ENCODE assay signal across 8 cellular contexts in genomic region chr18:51030537-51031258, GRCh38. TPM values are rescaled to one million over a fixed set of nuclear protein-coding genes. Genes with fewer than 3 reads are reported as not detected.
DNase-seq lines count a peak whose midpoint lies in the region; ATAC-seq and TF ChIP-seq lines count a peak whose summit lies in the region.

No MANE protein-coding gene starts in this region.

- TF ChIP-seq EP300 in gastroesophageal sphincter (IDR thresholded peaks at IDR 0.05): no peak

- peak in 1 of 2 donors; percentile 13 for TF ChIP-seq POLR2A in gastroesophageal sphincter (IDR thresholded peaks at IDR 0.05)

- intact Hi-C loops in PC-3 (cut with micrococcal nuclease): loop anchor here (1.0 to 10.0 kb wide), 3 partner anchors 63 to 206 kb away; partner anchors contain the start of genes ME2 and MRO

- H3K36me3 ChIP-seq in PC-3 (ENCODE audit: low read depth, low read length) (no peaks in the 10 kb centered on the region), gastroesophageal sphincter (peaks cover 0 to 14% of the 10 kb centered on the region in 2 donors), neutrophil (peaks cover 4% of the 10 kb centered on the region)

- no peaks in the 10 kb centered on the region for H3K9me2 ChIP-seq in PC-3 (replicated peaks; ENCODE audit: low read length)

- H3K4me3 ChIP-seq in PC-3 (ENCODE audit: low read length) (peak overlapping the region; percentile 80), gastroesophageal sphincter (peak overlapping the region; percentile 48 to 94), neutrophil (ENCODE audit: low read depth in 1 of 2, low read length in 1 of 2) (peak overlapping the region; percentile 76 to 78)

- no peaks in the 10 kb centered on the region for H3F3A ChIP-seq in PC-3 (ENCODE audit: low read length, unreplicated experiment)

- BruUV-seq in PC-3 (replicated peaks; lab: Mats Ljungman, UMichigan): no TSS peak

- TF ChIP-seq CTCF in PC-3 (conservative IDR thresholded peaks at IDR 0.05; ENCODE audit: low read depth, low read length) (no peak), gastroesophageal sphincter (IDR thresholded peaks at IDR 0.05) (no peak), neutrophil (IDR thresholded peaks at IDR 0.05) (peak; percentile 16)

- peak overlapping the region; percentile 78 for H3K9ac ChIP-seq in PC-3 (ENCODE audit: low read length)

- H3K4me2 ChIP-seq in PC-3 (ENCODE audit: low read length): peak overlapping the region; percentile 87

- peaks cover 59% of the 10 kb centered on the region for H3K79me2 ChIP-seq in PC-3 (ENCODE audit: low read length)

- 0 out of 2 replicates have a peak overlapping the region, but pooled peaks have one; percentile 13 for H3K27ac ChIP-seq in PC-3 (ENCODE audit: low read length)
- peak overlapping the region; percentile 75 to 99 (median 98) for H3K27ac ChIP-seq in gastroesophageal sphincter
- peak overlapping the region; percentile 99 for H3K27ac ChIP-seq in neutrophil
- H3K27ac ChIP-seq in substantia nigra (ENCODE audit: low read depth, low read length, poor library complexity, severe bottlenecking): peak overlapping the region; percentile 86

- CTCF ChIA-PET in PC-3 (lab: Charles Lee): no interaction called here

- H3K9me3 ChIP-seq in PC-3 (ENCODE audit: low read length) (no peaks in the 10 kb centered on the region), gastroesophageal sphincter (no peaks in the 10 kb centered on the region), neutrophil (no peaks in the 10 kb centered on the region)

- H3K27me3 ChIP-seq in PC-3 (ENCODE audit: low read length): no peaks in the 10 kb centered on the region
- H3K27me3 ChIP-seq in gastroesophageal sphincter: no peaks in the 10 kb centered on the region
- no peaks in the 10 kb centered on the region for H3K27me3 ChIP-seq in neutrophil

- WGBS in gastroesophageal sphincter (ENCODE audit: low coverage in 1 of 2), 2 donors: 0% methylated on average over 1 to 8 of the region's 66 CpGs

- H2AFZ ChIP-seq in PC-3 (ENCODE audit: low read length): no peak overlapping the region

- POLR2A ChIA-PET in PC-3 (lab: Charles Lee; ENCODE audit: unreplicated experiment): interaction anchor here (0.6 to 0.7 kb wide), 2 partner anchors 152 to 725 kb away, joined by 4 to 5 read pairs; partner anchors contain the start of gene ME2

- H4K20me1 ChIP-seq in PC-3 (ENCODE audit: low read length): peaks cover 22% of the 10 kb centered on the region

- peaks cover 13% of the 10 kb centered on the region; the same call in 1 of the 2 replicates for H3K4me1 ChIP-seq in PC-3 (ENCODE audit: insufficient read depth, low read length)
- H3K4me1 ChIP-seq in gastroesophageal sphincter: peaks cover 10 to 82% (median 31%) of the 10 kb centered on the region in 3 donors
- H3K4me1 ChIP-seq in neutrophil (ENCODE audit: control insufficient read depth in 1 of 2, insufficient read depth in 1 of 2, low read depth in 1 of 2, low read length in 1 of 2): peaks cover 30 to 37% of the 10 kb centered on the region in 2 experiments

- DNase-seq in CD1c-positive myeloid dendritic cell (ENCODE audit: extremely low spot score) (peak; percentile 76), PC-3 (peak; percentile 37), substantia nigra (lab: John Stamatoyannopoulos, UW) (peak in 45 of 49 donors; percentile 9 to 84 (median 65))
- DNase-seq in activated gamma-delta T cell treated with anti-CD3 and anti-CD28 coated beads, Interleukin-2, amount 50 U/mL, for 16 hours (ENCODE audit: low read depth): peak; percentile 50

- ATAC-seq in GM19351 (IDR thresholded peaks at IDR 0.05; ENCODE audit: unreplicated experiment) (peak; percentile 55), HG03469 (IDR thresholded peaks at IDR 0.05; ENCODE audit: unreplicated experiment) (peak; percentile 31), PC-3 (peak; percentile 67), gastroesophageal sphincter (peak; percentile 84)

RNA-seq across cellular contexts. Expression of gene SMAD4, which starts 0.7 kb away (rescaled TPM):
- total RNA-seq in PC-3 (2014; rRNA removed) (19.7 and 42.8 TPM in 2 replicates), gastroesophageal sphincter (100 to 1,000 TPM; 132 to 170 (median 137) TPM)

Comparison
In these comparisons a context has a peak if more than half of its experiments do, and no peak if none do; other contexts are left out.
1. Peak in every context shown above with its lines: DNase-seq, ATAC-seq, H3K4me3 ChIP-seq and H3K27ac ChIP-seq.
2. ATAC-seq: peak in every context shown above with its lines; median percentile 84 in gastroesophageal sphincter; 67 in PC-3; 55 in GM19351; 31 in HG03469.
3. H3K27ac ChIP-seq: peak in every context shown above with its lines; median percentile 99 in neutrophil; 98 in gastroesophageal sphincter; 86 in substantia nigra; 13 in PC-3.